In the genomic region with DNA sequence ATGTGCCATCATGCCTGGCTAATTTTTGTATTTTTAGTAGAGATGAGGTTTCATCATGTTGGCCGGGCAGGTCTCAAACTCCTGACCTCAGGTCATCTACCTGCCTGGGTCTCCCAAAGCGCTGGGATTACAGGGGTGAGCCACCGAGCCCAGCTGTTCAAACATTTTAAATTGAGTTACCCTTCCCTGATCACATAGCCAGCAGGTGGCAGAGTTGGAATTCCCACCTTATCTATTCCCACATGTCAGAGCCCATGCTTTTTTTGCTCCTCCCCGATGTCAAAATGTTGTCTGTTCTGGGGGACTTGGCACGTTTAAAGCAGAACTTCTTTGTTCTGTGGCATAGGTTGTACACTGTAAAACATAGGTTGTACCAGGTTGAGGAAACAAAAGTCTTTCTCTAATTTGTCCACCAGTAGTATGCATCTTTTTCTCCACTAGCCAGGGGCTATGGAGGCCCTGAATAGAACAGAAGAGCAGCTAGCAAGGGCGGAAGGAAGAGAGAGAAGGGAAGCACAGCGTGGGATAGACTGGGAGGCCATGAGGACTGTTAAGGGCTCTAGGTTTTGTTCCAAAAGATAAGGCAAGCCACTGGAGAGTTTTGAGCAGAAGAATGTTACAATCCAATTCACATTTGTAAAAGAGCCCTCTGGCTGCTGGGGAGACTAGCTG, we compare ENCODE assay signal across 11 cellular contexts. TPM values are rescaled to one million over a fixed set of nuclear protein-coding genes. Genes with fewer than 3 reads are reported as not detected.
DNase-seq lines count a peak whose midpoint lies in the region; ATAC-seq and TF ChIP-seq lines count a peak whose summit lies in the region.
"Had no signal": no experiment of that assay in that cellular context is flagged by ENCODE, and none has a peak within 500 bp of the region (broad histone marks: within the 10 kb centered on the region; RNA-seq: fewer than 3 reads in every experiment).

No MANE protein-coding gene starts in this region.

- in situ Hi-C loops in SK-MEL-5 (cut with HindIII; ENCODE audit: low pct_unique_long_range_greater_than_20kb, low sequenced_read_pairs), result no loop called here
- in situ Hi-C loops in HAP-1 (cut with MboI; ENCODE audit: low sequenced_read_pairs), result no loop called here

- DNase-seq in NCI-H2196 (lab: John Stamatoyannopoulos, UW; ENCODE audit: unreplicated experiment) (peak; percentile 12), NCI-H2196 treated with DMSO at 0.1 percent for 48 hours (lab: John Stamatoyannopoulos, UW; ENCODE audit: unreplicated experiment) (no peak), SK-MEL-5 (ENCODE audit: low read depth, low spot score) (peak; percentile 22), foreskin keratinocyte (no peak), psoas muscle (no peak), HAP-1 (ENCODE audit: low spot score in 2 of 2) (no peak)
- no peak for DNase-seq in stimulated activated CD8-positive, alpha-beta memory T cell treated with anti-CD3 and anti-CD28 coated beads, Interleukin-4, amount 100 ng/mL, for 48 hours
- DNase-seq: colonic mucosa, islet precursor cell had no signal

- WGBS in psoas muscle, 3 donors, result 60 to 64% (median 64%) methylated on average over 7 of the region's 7 CpGs

- no peaks in the 10 kb centered on the region for H3K4me1 ChIP-seq in foreskin keratinocyte
- H3K4me1 ChIP-seq in psoas muscle, result peaks cover 3% of the 10 kb centered on the region
- H3K4me1 ChIP-seq in HAP-1, result no peaks in the 10 kb centered on the region

- H3K9me3 ChIP-seq in psoas muscle (peaks cover 3% of the 10 kb centered on the region), HAP-1 (peaks cover 6% of the 10 kb centered on the region; the same call in 1 of the 2 replicates)
- H3K9me3 ChIP-seq: colonic mucosa had no signal

- H3K36me3 ChIP-seq in psoas muscle (ENCODE audit: insufficient read depth in 1 of 2, low read depth in 1 of 2) (no peaks in the 10 kb centered on the region), HAP-1 (replicated peaks) (no peaks in the 10 kb centered on the region)
- H3K36me3 ChIP-seq: colonic mucosa had no signal

- ATAC-seq in foreskin keratinocyte (no peak), psoas muscle (peak in 3 of 4 donors; percentile 36 to 67 (median 50)), HG03432 (IDR thresholded peaks at IDR 0.05; ENCODE audit: unreplicated experiment) (no peak)

- H3K4me3 ChIP-seq in psoas muscle (no peak overlapping the region), HAP-1 (no peak overlapping the region)
- H3K4me3 ChIP-seq: colonic mucosa, skin epidermis had no signal

- TF ChIP-seq CTCF in foreskin keratinocyte (conservative IDR thresholded peaks at IDR 0.05) (peak; percentile 62), psoas muscle (IDR thresholded peaks at IDR 0.05) (peak; percentile 9)

- H3K27me3 ChIP-seq in foreskin keratinocyte (peaks cover 22% of the 10 kb centered on the region), psoas muscle (ENCODE audit: insufficient read depth in 3 of 3, low read length in 2 of 3) (peaks cover 0 to 4% (median 0%) of the 10 kb centered on the region in 3 donors), HAP-1 (ENCODE audit: low read depth) (no peaks in the 10 kb centered on the region)
- H3K27me3 ChIP-seq: colonic mucosa had no signal

- intact Hi-C loops in psoas muscle (cut with DNase I), result no loop called here

- H3K27ac ChIP-seq in foreskin keratinocyte (no peak overlapping the region), psoas muscle (no peak overlapping the region)
- H3K27ac ChIP-seq: colonic mucosa, skin epidermis had no signal

RNA-seq across cellular contexts. Expression of a gene that starts 7.3 kb away (rescaled TPM):
- 0.19 TPM in 1 of 2 replicates, not detected in the other for total RNA-seq in SK-MEL-5 (2014; rRNA removed; shearing (Covaris generic))
- 0.30 TPM in 1 of 2 replicates, not detected in the other for polyA plus RNA-seq in SK-MEL-5 (2015; cell fraction: cytosol; rRNA removed)
- 0.53 TPM in 1 of 2 replicates, not detected in the other for polyA plus RNA-seq in SK-MEL-5 (2015; cell fraction: nucleus; rRNA removed)
- total RNA-seq in foreskin keratinocyte (not detected in 2 replicates), psoas muscle (100 to 1,000 TPM in 1 of 4 donors, 10 to 100 TPM in 3; 38.8 to 167 (median 68.7) TPM)
- polyA plus RNA-seq in foreskin keratinocyte (not detected in 2 replicates), psoas muscle (10 to 100 TPM in 2 of 3 donors, 1 to 10 TPM in 1; 1.1 to 10.3 (median 10.2) TPM)

RNA-seq across cellular contexts. Expression of a gene that starts 35.0 kb away (rescaled TPM):
- total RNA-seq in SK-MEL-5 (2014; rRNA removed; shearing (Covaris generic)), result not detected in 2 replicates
- not detected in 2 replicates for polyA plus RNA-seq in SK-MEL-5 (2015; cell fraction: cytosol; rRNA removed)
- not detected in 2 replicates for polyA plus RNA-seq in SK-MEL-5 (2015; cell fraction: nucleus; rRNA removed)
- not detected in 2 replicates for total RNA-seq in foreskin keratinocyte
- not detected in 2 replicates for polyA plus RNA-seq in foreskin keratinocyte
- under 1 TPM in 2 of 4 donors, not detected in 2; 0.41 to 0.49 TPM for total RNA-seq in psoas muscle
- under 1 TPM in 1 of 3 donors, not detected in 2; 0.06 TPM for polyA plus RNA-seq in psoas muscle
- total RNA-seq: colonic mucosa had no signal

Comparison
In these comparisons a context has a peak if more than half of its experiments do, and no peak if none do; other contexts are left out.
1. DNase-seq: peak in NCI-H2196 (single experiment) and SK-MEL-5 (single experiment); none in NCI-H2196 treated with DMSO at 0.1 percent for 48 hours (single experiment), foreskin keratinocyte (0 of 2), psoas muscle (0 of 2), HAP-1 (0 of 2) and stimulated activated CD8-positive, alpha-beta memory T cell treated with anti-CD3 and anti-CD28 coated beads, Interleukin-4, amount 100 ng/mL, for 48 hours (single experiment).
2. ATAC-seq: peak in psoas muscle (3 of 4); none in foreskin keratinocyte (single experiment) and HG03432 (single experiment).
3. RNA of a gene that starts 7.3 kb away (total RNA-seq): 38.8 to 167 TPM in psoas muscle; 0.19 TPM in SK-MEL-5 and not detected in foreskin keratinocyte; every median in the first group is over 10 times any median in the second.